ENCODE assay signal across 14 cellular contexts in genomic region chr2:234580686-234581085, GRCh38.
DNase-seq lines count a peak whose midpoint lies in the region; ATAC-seq and TF ChIP-seq lines count a peak whose summit lies in the region.
"Had no signal": no experiment of that assay in that cellular context is flagged by ENCODE, and none has a peak within 500 bp of the region (broad histone marks: within the 10 kb centered on the region; RNA-seq: fewer than 3 reads in every experiment).

No MANE protein-coding gene starts in this region.

- H2AFZ ChIP-seq in OCI-LY3 (ENCODE audit: low read depth, low read length): no peak overlapping the region

- no peaks in the 10 kb centered on the region for H3K79me2 ChIP-seq in OCI-LY3 (ENCODE audit: low read length)

- no peak for TF ChIP-seq CTCF in OCI-LY3 (IDR thresholded peaks at IDR 0.05; ENCODE audit: low read depth, low read length)

- DNase-seq in EL (peak; percentile 15), SK-N-MC (ENCODE audit: low read depth, low spot score) (no peak), islet precursor cell (peak; percentile 37), MV-4-11 (lab: John Stamatoyannopoulos, UW) (no peak)
- no peak for DNase-seq in effector CD8-positive, alpha-beta T cell (lab: John Stamatoyannopoulos, UW)
- DNase-seq: 8988T; CD4-positive, CD25-positive, alpha-beta regulatory T cell; DMS53; HCEC 1CT; HFFc6 had no signal

- H3K4me3 ChIP-seq in OCI-LY3 (ENCODE audit: low read length): 0 out of 2 replicates have a peak overlapping the region, but pooled peaks have one; percentile 48
- peak overlapping the region; percentile 66; the same call in 1 of the 2 replicates for H3K4me3 ChIP-seq in SK-N-MC
- H3K4me3 ChIP-seq: BLaER1 treated with 17β-estradiol and CSF1 and Interleukin-3, amounts not matched to agents 10 nM and 100 nM; GM12878 had no signal

- peak overlapping the region; percentile 81; the same call in 1 of the 2 replicates for H3K27ac ChIP-seq in OCI-LY3 (ENCODE audit: low read length)
- peak overlapping the region; percentile 89 for H3K27ac ChIP-seq in SK-N-MC
- H3K27ac ChIP-seq: BLaER1 treated with 17β-estradiol and CSF1 and Interleukin-3, amounts not matched to agents 10 nM and 100 nM had no signal

- H3K9ac ChIP-seq in OCI-LY3 (ENCODE audit: low read length): no peak overlapping the region
- H3K9ac ChIP-seq in SK-N-MC (ENCODE audit: insufficient read length): peak overlapping the region; percentile 50
- H3K9ac ChIP-seq: BLaER1 treated with 17β-estradiol and CSF1 and Interleukin-3, amounts not matched to agents 10 nM and 100 nM had no signal

- H3K36me3 ChIP-seq in OCI-LY3 (replicated peaks; ENCODE audit: low read depth, low read length) (no peaks in the 10 kb centered on the region), SK-N-MC (ENCODE audit: insufficient read depth, low read length) (no peaks in the 10 kb centered on the region)
- H3K36me3 ChIP-seq: BLaER1 treated with 17β-estradiol and CSF1 and Interleukin-3, amounts not matched to agents 10 nM and 100 nM had no signal

- H3K4me2 ChIP-seq in OCI-LY3 (ENCODE audit: low read length): peak overlapping the region; percentile 84

- ATAC-seq in GM18505 (IDR thresholded peaks at IDR 0.05; ENCODE audit: unreplicated experiment): no peak
- ATAC-seq: GM12878 had no signal

- peaks cover 76% of the 10 kb centered on the region for H3K4me1 ChIP-seq in OCI-LY3 (ENCODE audit: low read length)

- H3K27me3 ChIP-seq in OCI-LY3 (ENCODE audit: low read depth, low read length): no peaks in the 10 kb centered on the region
- H3K27me3 ChIP-seq: BLaER1 treated with 17β-estradiol and CSF1 and Interleukin-3, amounts not matched to agents 10 nM and 100 nM had no signal

- no peaks in the 10 kb centered on the region for H4K20me1 ChIP-seq in OCI-LY3 (ENCODE audit: insufficient read depth, low read length)
- H4K20me1 ChIP-seq: BLaER1 treated with 17β-estradiol and CSF1 and Interleukin-3, amounts not matched to agents 10 nM and 100 nM had no signal

- TF ChIP-seq POLR2A in GM18505 (IDR thresholded peaks at IDR 0.05; ENCODE audit: borderline replicate concordance, extremely low read depth, insufficient read depth, insufficient read length): no peak

- H3K9me3 ChIP-seq in OCI-LY3 (ENCODE audit: insufficient read depth, low read length) (no peaks in the 10 kb centered on the region), SK-N-MC (ENCODE audit: low read depth, low read length) (no peaks in the 10 kb centered on the region)

Comparison
In these comparisons a context has a peak if more than half of its experiments do, and no peak if none do; other contexts are left out.
1. DNase-seq: peak in EL (single experiment) and islet precursor cell (single experiment); none in SK-N-MC (single experiment), effector CD8-positive, alpha-beta T cell (single experiment) and MV-4-11 (single experiment).